15 cellular contexts compared by ENCODE assay signal in genomic region chr3:156582784-156583183, GRCh38. TPM values are rescaled to one million over a fixed set of nuclear protein-coding genes. Genes with fewer than 3 reads are reported as not detected.
DNase-seq lines count a peak whose midpoint lies in the region; ATAC-seq and TF ChIP-seq lines count a peak whose summit lies in the region.
"Had no signal": no experiment of that assay in that cellular context is flagged by ENCODE, and none has a peak within 500 bp of the region (broad histone marks: within the 10 kb centered on the region; RNA-seq: fewer than 3 reads in every experiment).

No MANE protein-coding gene starts in this region.

- DNase-seq in activated T-cell treated with anti-CD3 and anti-CD28 coated beads, Interleukin-2, amount 50 U/mL, for 72 hours, result no peak
- no peak for DNase-seq in activated T-cell treated with anti-CD3 and anti-CD28 coated beads, Interleukin-2, amount 50 U/mL, for 48 hours
- no peak for DNase-seq in NCI-H526 treated with DMSO at 0.1 percent for 48 hours (lab: John Stamatoyannopoulos, UW)
- DNase-seq in activated CD8-positive, alpha-beta T cell treated with anti-CD3 and anti-CD28 coated beads, Interleukin-2, amount 10 ng/mL, durations not matched to agents 7 days and 5 days, result no peak
- no peak for DNase-seq in body of pancreas
- no peak for DNase-seq in activated T-cell treated with anti-CD3 and anti-CD28 coated beads, Interleukin-2, amount 50 U/mL, for 4 hours
- DNase-seq: 8988T; activated effector memory CD4-positive, alpha-beta T cell treated with Interleukin-2 at 50 U/mL for 16 hours; kidney; NCI-H2081 treated with DMSO at 0.1 percent for 48 hours; posterior cingulate gyrus had no signal

- no peaks in the 10 kb centered on the region for H3K36me3 ChIP-seq in body of pancreas (replicated peaks in 1 of 2; ENCODE audit: insufficient read depth in 1 of 2, low read depth in 2 of 2)
- H3K36me3 ChIP-seq: breast epithelium had no signal

- no peak overlapping the region for H3K27ac Mint-ChIP-seq in activated T-cell treated with anti-CD3 and anti-CD28 coated beads, Interleukin-2, amount 50 U/mL, for 72 hours
- no peak overlapping the region for H3K27ac Mint-ChIP-seq in activated CD8-positive, alpha-beta T cell treated with anti-CD3 and anti-CD28 coated beads, Interleukin-2, amount 10 ng/mL, durations not matched to agents 7 days and 5 days

- POLR2A ChIA-PET in activated CD8-positive, alpha-beta T cell treated with anti-CD3 and anti-CD28 coated beads, Interleukin-2, amount 10 ng/mL, durations not matched to agents 7 days and 5 days (lab: Charles Lee), result no interaction called here

- H3K27me3 Mint-ChIP-seq in activated T-cell treated with anti-CD3 and anti-CD28 coated beads, Interleukin-2, amount 50 U/mL, for 72 hours (ENCODE audit: low read depth), result no peaks in the 10 kb centered on the region
- H3K27me3 Mint-ChIP-seq in activated CD8-positive, alpha-beta T cell treated with anti-CD3 and anti-CD28 coated beads, Interleukin-2, amount 10 ng/mL, durations not matched to agents 7 days and 5 days (ENCODE audit: low read depth), result peaks cover 5% of the 10 kb centered on the region
- H3K27me3 Mint-ChIP-seq in activated T-cell treated with anti-CD3 and anti-CD28 coated beads, Interleukin-2, amount 50 U/mL, for 4 hours (ENCODE audit: low read depth), result peaks cover 7% of the 10 kb centered on the region

- no peaks in the 10 kb centered on the region for H3K4me1 ChIP-seq in body of pancreas
- H3K4me1 ChIP-seq: breast epithelium had no signal

- 93 to 94% methylated on average over 2 of the region's 2 CpGs for WGBS in body of pancreas, 2 donors

- H3K27me3 ChIP-seq in body of pancreas, result no peaks in the 10 kb centered on the region
- H3K27me3 ChIP-seq: breast epithelium had no signal

- no peaks in the 10 kb centered on the region for H3K36me3 Mint-ChIP-seq in activated T-cell treated with anti-CD3 and anti-CD28 coated beads, Interleukin-2, amount 50 U/mL, for 72 hours (ENCODE audit: insufficient read depth in 2 of 2)
- H3K36me3 Mint-ChIP-seq in activated CD8-positive, alpha-beta T cell treated with anti-CD3 and anti-CD28 coated beads, Interleukin-2, amount 10 ng/mL, durations not matched to agents 7 days and 5 days (ENCODE audit: low read depth), result no peaks in the 10 kb centered on the region
- no peaks in the 10 kb centered on the region for H3K36me3 Mint-ChIP-seq in activated T-cell treated with anti-CD3 and anti-CD28 coated beads, Interleukin-2, amount 50 U/mL, for 4 hours (ENCODE audit: insufficient read depth)

- H3K9me3 Mint-ChIP-seq in activated T-cell treated with anti-CD3 and anti-CD28 coated beads, Interleukin-2, amount 50 U/mL, for 72 hours, result no peaks in the 10 kb centered on the region
- no peaks in the 10 kb centered on the region for H3K9me3 Mint-ChIP-seq in activated CD8-positive, alpha-beta T cell treated with anti-CD3 and anti-CD28 coated beads, Interleukin-2, amount 10 ng/mL, durations not matched to agents 7 days and 5 days (ENCODE audit: insufficient read depth)
- H3K9me3 Mint-ChIP-seq in activated T-cell treated with anti-CD3 and anti-CD28 coated beads, Interleukin-2, amount 50 U/mL, for 4 hours, result no peaks in the 10 kb centered on the region

- CTCF ChIA-PET in activated CD8-positive, alpha-beta T cell treated with anti-CD3 and anti-CD28 coated beads, Interleukin-2, amount 10 ng/mL, durations not matched to agents 7 days and 5 days (lab: Charles Lee), result interaction anchor here (1.7 kb wide), 1 partner anchor 17 kb away, joined by 4 read pairs; no protein-coding TSS in a partner anchor

- no peak overlapping the region for H3K27ac ChIP-seq in body of pancreas
- H3K27ac ChIP-seq: breast epithelium had no signal

- no peak for TF ChIP-seq POLR2A in body of pancreas (IDR thresholded peaks at IDR 0.05)

- no peak for TF ChIP-seq CTCF in body of pancreas (IDR thresholded peaks at IDR 0.05)

- H3K4me1 Mint-ChIP-seq in activated T-cell treated with anti-CD3 and anti-CD28 coated beads, Interleukin-2, amount 50 U/mL, for 72 hours (ENCODE audit: low read depth), result peaks cover 16% of the 10 kb centered on the region
- peaks cover 9% of the 10 kb centered on the region for H3K4me1 Mint-ChIP-seq in activated CD8-positive, alpha-beta T cell treated with anti-CD3 and anti-CD28 coated beads, Interleukin-2, amount 10 ng/mL, durations not matched to agents 7 days and 5 days (ENCODE audit: low read depth)
- peaks cover 3% of the 10 kb centered on the region for H3K4me1 Mint-ChIP-seq in activated T-cell treated with anti-CD3 and anti-CD28 coated beads, Interleukin-2, amount 50 U/mL, for 4 hours (ENCODE audit: low read depth)

- H3K9me3 ChIP-seq in body of pancreas, result no peaks in the 10 kb centered on the region
- H3K9me3 ChIP-seq: breast epithelium had no signal

- H3K4me3 Mint-ChIP-seq in activated T-cell treated with anti-CD3 and anti-CD28 coated beads, Interleukin-2, amount 50 U/mL, for 72 hours, result no peak overlapping the region
- no peak overlapping the region for H3K4me3 Mint-ChIP-seq in activated CD8-positive, alpha-beta T cell treated with anti-CD3 and anti-CD28 coated beads, Interleukin-2, amount 10 ng/mL, durations not matched to agents 7 days and 5 days
- H3K4me3 Mint-ChIP-seq in activated T-cell treated with anti-CD3 and anti-CD28 coated beads, Interleukin-2, amount 50 U/mL, for 4 hours, result no peak overlapping the region

- intact Hi-C loops in body of pancreas (cut with DNase I), result no loop called here

- peak; percentile 37 to 48 for ATAC-seq in activated T-cell treated with anti-CD3 and anti-CD28 coated beads, Interleukin-2, amount 50 U/mL, for 72 hours (replicated peaks in 1 of 2)
- ATAC-seq in HG02642 (IDR thresholded peaks at IDR 0.05; ENCODE audit: poor library complexity, unreplicated experiment) (peak; percentile 78), HG03521 (IDR thresholded peaks at IDR 0.05; ENCODE audit: unreplicated experiment) (peak; percentile 74), body of pancreas (no peak)
- no peak for ATAC-seq in activated CD8-positive, alpha-beta T cell treated with anti-CD3 and anti-CD28 coated beads, Interleukin-2, amount 10 ng/mL, durations not matched to agents 7 days and 5 days
- ATAC-seq in activated T-cell treated with anti-CD3 and anti-CD28 coated beads, Interleukin-2, amount 50 U/mL, for 4 hours, result no peak
- ATAC-seq: Right ventricle myocardium inferior had no signal

- H3K4me3 ChIP-seq in body of pancreas, result no peak overlapping the region
- H3K4me3 ChIP-seq: breast epithelium had no signal

RNA-seq across cellular contexts. Expression of gene SSR3, which starts 27.9 kb away (rescaled TPM):
- total RNA-seq in activated T-cell treated with anti-CD3 and anti-CD28 coated beads, Interleukin-2, amount 50 U/mL, for 72 hours, result 100 to 1,000 TPM; 189 to 204 TPM
- 100 to 1,000 TPM; 133 to 147 TPM for total RNA-seq in activated CD8-positive, alpha-beta T cell treated with anti-CD3 and anti-CD28 coated beads, Interleukin-2, amount 10 ng/mL, durations not matched to agents 7 days and 5 days
- 10 to 100 TPM; 77.1 to 97.5 TPM for total RNA-seq in body of pancreas
- 100 to 1,000 TPM; 133 to 153 (median 138) TPM for total RNA-seq in activated T-cell treated with anti-CD3 and anti-CD28 coated beads, Interleukin-2, amount 50 U/mL, for 4 hours

Comparison
In these comparisons a context has a peak if more than half of its experiments do, and no peak if none do; other contexts are left out.
1. ATAC-seq: peak in activated T-cell treated with anti-CD3 and anti-CD28 coated beads, Interleukin-2, amount 50 U/mL, for 72 hours (2 of 2), HG02642 (single experiment) and HG03521 (single experiment); none in activated CD8-positive, alpha-beta T cell treated with anti-CD3 and anti-CD28 coated beads, Interleukin-2, amount 10 ng/mL, durations not matched to agents 7 days and 5 days (single experiment), body of pancreas (single experiment) and activated T-cell treated with anti-CD3 and anti-CD28 coated beads, Interleukin-2, amount 50 U/mL, for 4 hours (0 of 2).